8 cellular contexts compared by ENCODE assay signal in genomic region chr1:236096660-236097482, GRCh38. TPM values are rescaled to one million over a fixed set of nuclear protein-coding genes. Genes with fewer than 3 reads are reported as not detected.
A peak's percentile ranks its signal among the peaks of the same experiment; 100 is the strongest.
DNase-seq lines count a peak whose midpoint lies in the region; ATAC-seq and TF ChIP-seq lines count a peak whose summit lies in the region.
"Not testable (repeated sequence)": the region's sequence is repeated elsewhere in the genome, so short reads cannot be mapped to it uniquely, and the experiment has no call there.

No MANE protein-coding gene starts in this region.

- not testable (repeated sequence) for TF ChIP-seq POLR2A in ovary (IDR thresholded peaks at IDR 0.05)

- ATAC-seq in HG03571 (IDR thresholded peaks at IDR 0.05; ENCODE audit: unreplicated experiment): peak; percentile 77
- ATAC-seq in PC-3; activated CD8-positive, alpha-beta T cell treated with anti-CD3 and anti-CD28 coated beads, Interleukin-2, amount 10 ng/mL, durations not matched to agents 7 days and 5 days: not testable (repeated sequence)

- not testable (repeated sequence) for H3K4me2 ChIP-seq in PC-3 (ENCODE audit: low read length)

- H3K27ac ChIP-seq in PC-3 (ENCODE audit: low read length) (peak overlapping the region; percentile 37), left ventricle myocardium inferior (replicated peaks) (peak overlapping the region; percentile 19), ovary (peak overlapping the region in 1 of 2 donors; percentile 44)
- H3K27ac ChIP-seq in brain microvascular endothelial cell: not testable (repeated sequence)

- not testable (repeated sequence) for TF ChIP-seq CTCF in PC-3 (conservative IDR thresholded peaks at IDR 0.05; ENCODE audit: low read depth, low read length); left ventricle myocardium inferior (IDR thresholded peaks at IDR 0.05; ENCODE audit: borderline replicate concordance); ovary (IDR thresholded peaks at IDR 0.05)
- TF ChIP-seq CTCF in brain microvascular endothelial cell (IDR thresholded peaks at IDR 0.05; ENCODE audit: low read depth, low read length, missing control alignments): peak; percentile 1

- DNase-seq in DMS 273 treated with DMSO at 0.1 percent for 48 hours (lab: John Stamatoyannopoulos, UW) (peak; percentile 14), PC-3 (peak; percentile 38), brain microvascular endothelial cell (peak; percentile 62), left ventricle myocardium inferior (peak; percentile 53), ovary (peak; percentile 55 to 91 (median 80))
- peak; percentile 85 for DNase-seq in activated CD8-positive, alpha-beta T cell treated with anti-CD3 and anti-CD28 coated beads, Interleukin-2, amount 10 ng/mL, durations not matched to agents 7 days and 5 days
- DNase-seq in stimulated activated CD8-positive, alpha-beta memory T cell treated with anti-CD3 and anti-CD28 coated beads, Interleukin-7, amount 100 ng/mL, for 1 hour (ENCODE audit: low read depth in 2 of 2): peak; percentile 69 to 70

- H3K36me3 Mint-ChIP-seq in activated CD8-positive, alpha-beta T cell treated with anti-CD3 and anti-CD28 coated beads, Interleukin-2, amount 10 ng/mL, durations not matched to agents 7 days and 5 days (ENCODE audit: low read depth): not testable (repeated sequence)

- not testable (repeated sequence) for H3K27me3 Mint-ChIP-seq in activated CD8-positive, alpha-beta T cell treated with anti-CD3 and anti-CD28 coated beads, Interleukin-2, amount 10 ng/mL, durations not matched to agents 7 days and 5 days (ENCODE audit: low read depth)

- peak overlapping the region; percentile 1; the same call in 1 of the 2 replicates for H3K4me3 ChIP-seq in PC-3 (ENCODE audit: low read length)
- H3K4me3 ChIP-seq in brain microvascular endothelial cell (ENCODE audit: low read depth, low read length); left ventricle myocardium inferior; ovary: not testable (repeated sequence)

- intact Hi-C loops in PC-3 (cut with micrococcal nuclease); left ventricle myocardium inferior (cut with micrococcal nuclease); ovary (cut with DNase I): not testable (repeated sequence)

- not testable (repeated sequence) for H4K20me1 ChIP-seq in PC-3 (ENCODE audit: low read length)

- H3F3A ChIP-seq in PC-3 (ENCODE audit: low read length, unreplicated experiment): peaks cover 22% of the 10 kb centered on the region

- H3K9me3 Mint-ChIP-seq in activated CD8-positive, alpha-beta T cell treated with anti-CD3 and anti-CD28 coated beads, Interleukin-2, amount 10 ng/mL, durations not matched to agents 7 days and 5 days (ENCODE audit: insufficient read depth): not testable (repeated sequence)

- not testable (repeated sequence) for H3K4me3 Mint-ChIP-seq in activated CD8-positive, alpha-beta T cell treated with anti-CD3 and anti-CD28 coated beads, Interleukin-2, amount 10 ng/mL, durations not matched to agents 7 days and 5 days

- H2AFZ ChIP-seq in PC-3 (ENCODE audit: low read length): not testable (repeated sequence)

- H3K4me1 ChIP-seq in PC-3 (ENCODE audit: insufficient read depth, low read length); left ventricle myocardium inferior; ovary (ENCODE audit: insufficient read depth): not testable (repeated sequence)

- not testable (repeated sequence) for H3K79me2 ChIP-seq in PC-3 (ENCODE audit: low read length)

- not testable (repeated sequence) for BruUV-seq in PC-3 (replicated peaks; lab: Mats Ljungman, UMichigan)

- not testable (repeated sequence) for H3K36me3 ChIP-seq in PC-3 (ENCODE audit: low read depth, low read length); brain microvascular endothelial cell (replicated peaks); left ventricle myocardium inferior; ovary

- 64 to 74% (median 65%) methylated on average over 15 of the region's 15 CpGs for WGBS in ovary, 3 donors

- peaks cover 14% of the 10 kb centered on the region for H3K9me3 ChIP-seq in PC-3 (ENCODE audit: low read length)
- not testable (repeated sequence) for H3K9me3 ChIP-seq in left ventricle myocardium inferior (replicated peaks); ovary

- POLR2A ChIA-PET in PC-3 (lab: Charles Lee; ENCODE audit: unreplicated experiment): not testable (repeated sequence)
- POLR2A ChIA-PET in activated CD8-positive, alpha-beta T cell treated with anti-CD3 and anti-CD28 coated beads, Interleukin-2, amount 10 ng/mL, durations not matched to agents 7 days and 5 days (lab: Charles Lee): interaction anchor here (0.6 kb wide), 1 partner anchor 142 kb away, joined by 3 read pairs; no protein-coding TSS in a partner anchor

- H3K27ac Mint-ChIP-seq in activated CD8-positive, alpha-beta T cell treated with anti-CD3 and anti-CD28 coated beads, Interleukin-2, amount 10 ng/mL, durations not matched to agents 7 days and 5 days: not testable (repeated sequence)

- CTCF ChIA-PET in PC-3 (lab: Charles Lee); activated CD8-positive, alpha-beta T cell treated with anti-CD3 and anti-CD28 coated beads, Interleukin-2, amount 10 ng/mL, durations not matched to agents 7 days and 5 days (lab: Charles Lee): not testable (repeated sequence)

- not testable (repeated sequence) for H3K4me1 Mint-ChIP-seq in activated CD8-positive, alpha-beta T cell treated with anti-CD3 and anti-CD28 coated beads, Interleukin-2, amount 10 ng/mL, durations not matched to agents 7 days and 5 days (ENCODE audit: low read depth)

- in situ Hi-C loops in brain microvascular endothelial cell (cut with HindIII; ENCODE audit: low pct_ligation_motif_present, low sequenced_read_pairs): not testable (repeated sequence)

- not testable (repeated sequence) for H3K9ac ChIP-seq in PC-3 (ENCODE audit: low read length)

- not testable (repeated sequence) for TF ChIP-seq EP300 in ovary (IDR thresholded peaks at IDR 0.05)

- H3K9me2 ChIP-seq in PC-3 (replicated peaks; ENCODE audit: low read length): not testable (repeated sequence)

- H3K27me3 ChIP-seq in PC-3 (ENCODE audit: low read length); brain microvascular endothelial cell (replicated peaks); left ventricle myocardium inferior (ENCODE audit: low read depth); ovary: not testable (repeated sequence)

RNA-seq across cellular contexts. Expression of gene NID1, which starts 32.0 kb away (rescaled TPM):
- 11.1 and 13.1 TPM in 2 replicates for total RNA-seq in PC-3 (2014; rRNA removed)
- under 1 TPM in 1 of 2 experiments, not detected in 1; 0.05 TPM for total RNA-seq in activated CD8-positive, alpha-beta T cell treated with anti-CD3 and anti-CD28 coated beads, Interleukin-2, amount 10 ng/mL, durations not matched to agents 7 days and 5 days
- 40.4 TPM for total RNA-seq in left ventricle myocardium inferior
- total RNA-seq in ovary: 100 to 1,000 TPM in 3 of 7 donors, 10 to 100 TPM in 4; 59.2 to 141 (median 72.0) TPM
- 100 to 1,000 TPM in 1 of 2 donors, 10 to 100 TPM in 1; 76.4 to 147 TPM for polyA plus RNA-seq in ovary

RNA-seq across cellular contexts. Expression of gene GPR137B, which starts 45.5 kb away (rescaled TPM):
- total RNA-seq in PC-3 (2014; rRNA removed) (0.69 and 2.3 TPM in 2 replicates), left ventricle myocardium inferior (36.7 TPM), ovary (10 to 100 TPM; 11.4 to 35.2 (median 13.7) TPM)
- total RNA-seq in activated CD8-positive, alpha-beta T cell treated with anti-CD3 and anti-CD28 coated beads, Interleukin-2, amount 10 ng/mL, durations not matched to agents 7 days and 5 days: 1 to 10 TPM; 4.9 to 5.0 TPM
- polyA plus RNA-seq in ovary: 10 to 100 TPM; 10.8 to 31.8 TPM

Comparison
In these comparisons a context has a peak if more than half of its experiments do, and no peak if none do; other contexts are left out.
1. DNase-seq: peak in every context shown above with its lines; median percentile 85 in activated CD8-positive, alpha-beta T cell treated with anti-CD3 and anti-CD28 coated beads, Interleukin-2, amount 10 ng/mL, durations not matched to agents 7 days and 5 days; 80 in ovary; 70 in stimulated activated CD8-positive, alpha-beta memory T cell treated with anti-CD3 and anti-CD28 coated beads, Interleukin-7, amount 100 ng/mL, for 1 hour; 62 in brain microvascular endothelial cell; 53 in left ventricle myocardium inferior; 38 in PC-3; 14 in DMS 273 treated with DMSO at 0.1 percent for 48 hours.
2. RNA of gene NID1, which starts 32.0 kb away (total RNA-seq): 59.2 to 141 TPM in ovary, 40.4 TPM in left ventricle myocardium inferior (single experiment) and 11.1 to 13.1 TPM in PC-3; 0.05 TPM in activated CD8-positive, alpha-beta T cell treated with anti-CD3 and anti-CD28 coated beads, Interleukin-2, amount 10 ng/mL, durations not matched to agents 7 days and 5 days; every median in the first group is over 10 times any median in the second.